2 cellular contexts compared by ENCODE assay signal in genomic region chr16:67782567-67783352, GRCh38.
TF ChIP-seq lines count a peak whose summit lies in the region.

No MANE protein-coding gene starts in this region.

TF ChIP-seq in HEK293, 187 proteins besides CTCF, POLR2A, EP300 and RAD21 (continues in another document):
- TF ChIP-seq ZBTB6 (tag by site-specific recombination; IDR thresholded peaks at IDR 0.05) (peak; percentile 26; the same call in 1 of the 2 replicates), ZNF558 (tag by site-specific recombination; IDR thresholded peaks at IDR 0.05) (no peak), ZNF335 (tag by site-specific recombination; conservative IDR thresholded peaks at IDR 0.05) (no peak), ZNF555 (tag by site-specific recombination; conservative IDR thresholded peaks at IDR 0.05) (no peak), ZNF423 (tag by site-specific recombination; IDR thresholded peaks at IDR 0.05) (0 out of 2 replicates have a peak, but pooled peaks have one; percentile 27), ZBTB17 (tag by site-specific recombination; IDR thresholded peaks at IDR 0.05) (0 out of 2 replicates have a peak, but pooled peaks have one; percentile 31), MZF1 (tag by site-specific recombination; IDR thresholded peaks at IDR 0.05; ENCODE audit: borderline replicate concordance) (no peak)
- TF ChIP-seq, protein P1, sequence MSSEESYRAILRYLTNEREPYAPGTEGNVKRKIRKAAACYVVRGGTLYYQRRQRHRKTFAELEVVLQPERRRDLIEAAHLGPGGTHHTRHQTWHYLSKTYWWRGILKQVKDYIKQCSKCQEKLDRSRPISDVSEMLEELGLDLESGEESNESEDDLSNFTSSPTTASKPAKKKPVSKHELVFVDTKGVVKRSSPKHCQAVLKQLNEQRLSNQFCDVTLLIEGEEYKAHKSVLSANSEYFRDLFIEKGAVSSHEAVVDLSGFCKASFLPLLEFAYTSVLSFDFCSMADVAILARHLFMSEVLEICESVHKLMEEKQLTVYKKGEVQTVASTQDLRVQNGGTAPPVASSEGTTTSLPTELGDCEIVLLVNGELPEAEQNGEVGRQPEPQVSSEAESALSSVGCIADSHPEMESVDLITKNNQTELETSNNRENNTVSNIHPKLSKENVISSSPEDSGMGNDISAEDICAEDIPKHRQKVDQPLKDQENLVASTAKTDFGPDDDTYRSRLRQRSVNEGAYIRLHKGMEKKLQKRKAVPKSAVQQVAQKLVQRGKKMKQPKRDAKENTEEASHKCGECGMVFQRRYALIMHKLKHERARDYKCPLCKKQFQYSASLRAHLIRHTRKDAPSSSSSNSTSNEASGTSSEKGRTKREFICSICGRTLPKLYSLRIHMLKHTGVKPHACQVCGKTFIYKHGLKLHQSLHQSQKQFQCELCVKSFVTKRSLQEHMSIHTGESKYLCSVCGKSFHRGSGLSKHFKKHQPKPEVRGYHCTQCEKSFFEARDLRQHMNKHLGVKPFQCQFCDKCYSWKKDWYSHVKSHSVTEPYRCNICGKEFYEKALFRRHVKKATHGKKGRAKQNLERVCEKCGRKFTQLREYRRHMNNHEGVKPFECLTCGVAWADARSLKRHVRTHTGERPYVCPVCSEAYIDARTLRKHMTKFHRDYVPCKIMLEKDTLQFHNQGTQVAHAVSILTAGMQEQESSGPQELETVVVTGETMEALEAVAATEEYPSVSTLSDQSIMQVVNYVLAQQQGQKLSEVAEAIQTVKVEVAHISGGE (tag by site-specific recombination; conservative IDR thresholded peaks at IDR 0.05; ENCODE audit: low read depth): 0 out of 2 replicates have a peak, but pooled peaks have one; percentile 9
- TF ChIP-seq, protein P2, sequence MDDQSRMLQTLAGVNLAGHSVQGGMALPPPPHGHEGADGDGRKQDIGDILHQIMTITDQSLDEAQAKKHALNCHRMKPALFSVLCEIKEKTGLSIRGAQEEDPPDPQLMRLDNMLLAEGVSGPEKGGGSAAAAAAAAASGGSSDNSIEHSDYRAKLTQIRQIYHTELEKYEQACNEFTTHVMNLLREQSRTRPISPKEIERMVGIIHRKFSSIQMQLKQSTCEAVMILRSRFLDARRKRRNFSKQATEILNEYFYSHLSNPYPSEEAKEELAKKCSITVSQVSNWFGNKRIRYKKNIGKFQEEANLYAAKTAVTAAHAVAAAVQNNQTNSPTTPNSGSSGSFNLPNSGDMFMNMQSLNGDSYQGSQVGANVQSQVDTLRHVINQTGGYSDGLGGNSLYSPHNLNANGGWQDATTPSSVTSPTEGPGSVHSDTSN (CRISPR knock-in tag; IDR thresholded peaks at IDR 0.05): no peak
- TF ChIP-seq, protein P3, sequence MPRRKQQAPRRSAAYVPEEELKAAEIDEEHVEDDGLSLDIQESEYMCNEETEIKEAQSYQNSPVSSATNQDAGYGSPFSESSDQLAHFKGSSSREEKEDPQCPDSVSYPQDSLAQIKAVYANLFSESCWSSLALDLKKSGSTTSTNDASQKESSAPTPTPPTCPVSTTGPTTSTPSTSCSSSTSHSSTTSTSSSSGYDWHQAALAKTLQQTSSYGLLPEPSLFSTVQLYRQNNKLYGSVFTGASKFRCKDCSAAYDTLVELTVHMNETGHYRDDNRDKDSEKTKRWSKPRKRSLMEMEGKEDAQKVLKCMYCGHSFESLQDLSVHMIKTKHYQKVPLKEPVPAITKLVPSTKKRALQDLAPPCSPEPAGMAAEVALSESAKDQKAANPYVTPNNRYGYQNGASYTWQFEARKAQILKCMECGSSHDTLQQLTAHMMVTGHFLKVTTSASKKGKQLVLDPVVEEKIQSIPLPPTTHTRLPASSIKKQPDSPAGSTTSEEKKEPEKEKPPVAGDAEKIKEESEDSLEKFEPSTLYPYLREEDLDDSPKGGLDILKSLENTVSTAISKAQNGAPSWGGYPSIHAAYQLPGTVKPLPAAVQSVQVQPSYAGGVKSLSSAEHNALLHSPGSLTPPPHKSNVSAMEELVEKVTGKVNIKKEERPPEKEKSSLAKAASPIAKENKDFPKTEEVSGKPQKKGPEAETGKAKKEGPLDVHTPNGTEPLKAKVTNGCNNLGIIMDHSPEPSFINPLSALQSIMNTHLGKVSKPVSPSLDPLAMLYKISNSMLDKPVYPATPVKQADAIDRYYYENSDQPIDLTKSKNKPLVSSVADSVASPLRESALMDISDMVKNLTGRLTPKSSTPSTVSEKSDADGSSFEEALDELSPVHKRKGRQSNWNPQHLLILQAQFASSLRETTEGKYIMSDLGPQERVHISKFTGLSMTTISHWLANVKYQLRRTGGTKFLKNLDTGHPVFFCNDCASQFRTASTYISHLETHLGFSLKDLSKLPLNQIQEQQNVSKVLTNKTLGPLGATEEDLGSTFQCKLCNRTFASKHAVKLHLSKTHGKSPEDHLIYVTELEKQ (tag by site-specific recombination; IDR thresholded peaks at IDR 0.05; ENCODE audit: borderline replicate concordance): peak; percentile 81; the same call in 1 of the 2 replicates

TF ChIP-seq in K562, 482 proteins besides CTCF, POLR2A, EP300 and RAD21:
- TF ChIP-seq ZKSCAN3 (CRISPR knock-in tag; IDR thresholded peaks at IDR 0.05) (no peak), TFAP4 (CRISPR knock-in tag; IDR thresholded peaks at IDR 0.05; ENCODE audit: borderline replicate concordance) (no peak), FOXK1 (CRISPR knock-in tag; IDR thresholded peaks at IDR 0.05; ENCODE audit: borderline replicate concordance) (no peak), FIP1L1 (IDR thresholded peaks at IDR 0.05; ENCODE audit: low read depth, low read length, poor library complexity, severe bottlenecking) (no peak), MAFK (IDR thresholded peaks at IDR 0.05; ENCODE audit: low read length) (no peak), MECOM (CRISPR knock-in tag; IDR thresholded peaks at IDR 0.05) (no peak), NFIX (CRISPR knock-in tag; IDR thresholded peaks at IDR 0.05; ENCODE audit: low read depth) (0 out of 2 replicates have a peak, but pooled peaks have one; percentile 10), ZNF146 (CRISPR knock-in tag; IDR thresholded peaks at IDR 0.05; ENCODE audit: unreplicated experiment) (no peak), SETDB1 (IDR thresholded peaks at IDR 0.05; ENCODE audit: low read length) (no peak), ZNF655 (CRISPR knock-in tag; IDR thresholded peaks at IDR 0.05) (no peak), ZNF41 (CRISPR knock-in tag; conservative IDR thresholded peaks at IDR 0.05) (no peak), STAT6 (CRISPR knock-in tag; IDR thresholded peaks at IDR 0.05) (no peak), ZNF408 (CRISPR knock-in tag; IDR thresholded peaks at IDR 0.05; ENCODE audit: low read depth) (no peak), NFIC (IDR thresholded peaks at IDR 0.05) (peak; percentile 91), WHSC1 (IDR thresholded peaks at IDR 0.05; ENCODE audit: low read length) (peak; percentile 40)
- TF ChIP-seq, protein P4, sequence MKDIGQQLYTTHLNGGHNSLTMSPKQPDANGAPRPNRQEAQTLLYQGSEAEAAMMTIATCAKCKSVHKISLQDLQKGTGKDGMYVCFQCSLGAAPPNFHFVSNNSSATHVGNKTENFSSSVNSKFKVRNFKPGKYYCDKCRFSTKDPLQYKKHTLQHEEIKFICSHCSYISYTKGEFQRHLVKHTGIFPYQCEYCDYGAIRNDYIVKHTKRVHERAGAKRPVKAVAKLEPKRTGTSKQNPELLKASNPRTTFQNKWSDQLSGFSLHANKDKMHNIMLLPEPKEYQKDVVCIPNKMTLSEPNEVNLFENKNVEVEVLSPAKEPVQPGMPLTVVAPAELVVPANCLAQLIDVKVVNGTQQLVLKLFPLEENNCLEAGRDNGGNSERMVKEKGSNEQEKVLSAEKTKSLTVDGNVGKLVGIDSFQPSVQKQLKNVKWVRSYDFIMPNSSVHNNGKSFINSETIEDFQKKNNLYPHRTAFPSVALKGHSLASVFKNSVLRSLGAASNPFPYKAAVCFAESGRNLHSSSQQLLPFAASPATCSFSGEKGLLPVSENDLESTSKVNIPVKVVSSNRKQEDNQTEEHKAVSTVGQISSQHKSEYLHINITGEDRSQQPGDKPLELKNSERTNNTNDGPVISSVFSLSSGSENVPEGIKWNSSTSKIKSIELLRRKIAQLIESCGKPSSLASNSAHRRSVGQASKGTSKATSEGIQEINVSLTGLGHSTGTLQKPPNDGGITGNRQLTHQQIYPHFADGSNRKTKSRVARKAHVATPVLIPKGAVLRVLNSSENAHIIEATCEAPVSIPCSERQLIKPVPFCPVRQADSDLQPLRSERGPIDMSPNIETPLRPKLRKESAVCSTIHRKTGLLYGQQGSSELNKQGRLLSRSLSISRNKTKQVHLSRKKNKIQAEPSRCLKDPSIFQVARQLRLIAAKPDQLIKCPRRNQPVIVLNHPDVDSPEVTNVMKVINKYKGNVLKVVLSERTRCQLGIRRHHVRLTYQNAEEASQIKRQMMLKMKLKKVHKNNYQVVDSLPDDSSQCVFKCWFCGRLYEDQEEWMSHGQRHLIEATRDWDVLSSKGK (CRISPR knock-in tag; IDR thresholded peaks at IDR 0.05): no peak
- TF ChIP-seq, protein P5, sequence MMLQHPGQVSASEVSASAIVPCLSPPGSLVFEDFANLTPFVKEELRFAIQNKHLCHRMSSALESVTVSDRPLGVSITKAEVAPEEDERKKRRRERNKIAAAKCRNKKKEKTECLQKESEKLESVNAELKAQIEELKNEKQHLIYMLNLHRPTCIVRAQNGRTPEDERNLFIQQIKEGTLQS (IDR thresholded peaks at IDR 0.05): no peak
- TF ChIP-seq, protein P5 (CRISPR knock-in tag; conservative IDR thresholded peaks at IDR 0.05): no peak
